ENCODE assay signal across 8 cellular contexts in the genomic region with DNA sequence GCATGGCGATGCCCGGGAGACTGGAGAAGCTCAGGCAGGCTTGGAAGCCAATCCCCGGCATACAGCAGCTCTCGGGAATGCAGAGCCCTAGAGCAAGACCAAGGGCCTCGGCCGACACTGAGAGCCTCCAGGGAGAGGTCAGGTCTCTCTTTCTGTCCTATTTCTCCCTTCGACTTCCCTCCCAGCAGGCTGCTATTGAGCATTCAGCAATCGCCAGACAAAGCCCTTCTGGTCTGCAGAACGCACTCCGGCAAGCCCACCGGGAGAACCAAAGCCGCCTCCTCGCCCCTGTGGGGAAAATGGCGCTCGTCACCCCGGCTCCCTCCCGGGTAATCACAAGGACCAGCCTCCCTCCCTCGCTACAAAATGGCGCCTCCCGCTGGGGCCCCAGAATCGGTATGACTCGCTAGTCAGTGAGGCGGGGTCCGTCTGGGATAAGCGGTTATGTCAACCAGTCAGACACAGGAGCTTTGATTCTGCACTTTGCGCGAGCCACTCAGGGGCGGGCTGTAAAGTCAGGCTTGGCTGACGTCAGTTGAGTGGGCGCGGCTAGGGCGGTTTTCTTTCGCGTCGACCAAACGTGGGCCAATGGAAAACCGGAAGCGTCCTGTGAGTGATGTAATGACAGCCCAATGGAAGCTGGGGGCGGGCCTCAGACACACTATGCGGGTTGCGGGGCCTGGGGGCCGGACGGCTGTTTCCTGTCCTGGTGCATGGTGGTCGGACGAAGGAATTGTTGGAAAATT. TPM values are rescaled to one million over a fixed set of nuclear protein-coding genes. Genes with fewer than 3 reads are reported as not detected.
DNase-seq lines count a peak whose midpoint lies in the region; ATAC-seq and TF ChIP-seq lines count a peak whose summit lies in the region.

A gene (plus strand): TSS at position 691 of the 746 bp plus-strand sequence. CDS start 10,297 bp downstream, outside the sequence.

- no peaks in the 10 kb centered on the region for H3K27me3 ChIP-seq in spleen (replicated peaks in 1 of 7)

- peaks cover 12 to 51% (median 35%) of the 10 kb centered on the region in 6 donors for H3K4me1 ChIP-seq in spleen

- no peaks in the 10 kb centered on the region for H3K9me3 ChIP-seq in spleen

- H3K27ac ChIP-seq in spleen: peak within 1 kb of the TSS; percentile 93 to 100 (median 99)

- ATAC-seq in GM19023 (IDR thresholded peaks at IDR 0.05; ENCODE audit: unreplicated experiment) (peak; percentile 88), HG03280 (IDR thresholded peaks at IDR 0.05; ENCODE audit: unreplicated experiment) (peak; percentile 87)

- TF ChIP-seq POLR2A in spleen (IDR thresholded peaks at IDR 0.05): peak; percentile 83 to 94 (median 87)

- peak within 1 kb of the TSS; percentile 49 to 86 (median 68) for H3K4me3 ChIP-seq in spleen

- DNase-seq in AG08396 (ENCODE audit: low spot score): peak; percentile 97
- peak; percentile 99 for DNase-seq in NCI-H345 treated with DMSO at 0.1 percent for 48 hours (lab: John Stamatoyannopoulos, UW; ENCODE audit: unreplicated experiment)
- peak; percentile 97 to 100 (median 99) for DNase-seq in activated CD4-positive, CD25-positive, alpha-beta regulatory T cell (lab: John Stamatoyannopoulos, UW)
- peak; percentile 100 for DNase-seq in central memory CD4-positive, alpha-beta T cell
- DNase-seq in inferior parietal cortex (ENCODE audit: extremely low spot score): peak; percentile 100
- peak; percentile 99 for DNase-seq in spleen

- TF ChIP-seq CTCF in spleen (IDR thresholded peaks at IDR 0.05 in 8 of 11, conservative IDR thresholded peaks at IDR 0.05 in 3 of 11): peak in 3 of 11 experiments; percentile 36 to 51 (median 39)

- intact Hi-C loops in spleen (cut with DNase I; ENCODE audit: low total_unique reads): loop anchor here (5.0 kb wide), 1 partner anchor 773 kb away; no protein-coding TSS in a partner anchor

- 0 to 1% (median 0%) methylated on average over 30 to 45 of the region's 45 CpGs for WGBS in spleen, 5 donors

- H3K36me3 ChIP-seq in spleen: peaks cover 0 to 4% (median 0%) of the 10 kb centered on the region in 6 donors

RNA-seq across cellular contexts. Expression of the gene that starts here (rescaled TPM):
- 10 to 100 TPM; 24.2 to 42.5 (median 39.1) TPM for total RNA-seq in spleen
- 10 to 100 TPM; 12.1 to 19.4 (median 17.1) TPM for polyA plus RNA-seq in spleen

Comparison
In these comparisons a context has a peak if more than half of its experiments do, and no peak if none do; other contexts are left out.
1. Peak in every context shown above with its lines: DNase-seq, ATAC-seq, H3K4me3 ChIP-seq and H3K27ac ChIP-seq.